ENCODE assay signal across 1 cellular context in the genomic region with DNA sequence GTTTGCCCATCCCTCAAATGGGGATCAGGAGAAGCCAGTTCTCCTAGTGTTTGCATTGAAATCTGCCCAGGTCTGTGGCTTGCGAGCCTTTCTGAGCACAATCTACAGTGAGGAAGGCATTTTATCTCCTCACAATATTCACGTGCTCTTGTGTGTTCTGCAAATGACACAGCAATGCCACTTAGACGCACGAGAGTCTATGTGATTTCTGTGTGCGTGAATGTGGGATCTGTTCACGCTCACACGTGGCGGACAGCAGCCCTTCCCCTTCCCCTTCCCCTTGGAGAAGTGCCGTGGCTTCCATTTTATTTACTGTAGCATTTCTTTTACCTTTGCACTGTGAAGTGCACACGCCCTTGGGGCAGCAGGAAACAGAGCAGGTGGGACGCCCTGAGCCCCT.
TF ChIP-seq lines count a peak whose summit lies in the region.

No MANE protein-coding gene starts in this region.

TF ChIP-seq in IMR-90, 13 proteins besides CTCF, POLR2A, EP300 and RAD21:
- TF ChIP-seq RCOR1 (IDR thresholded peaks at IDR 0.05; ENCODE audit: insufficient replicate concordance, low read length) (no peak), FOS (IDR thresholded peaks at IDR 0.05; ENCODE audit: low read depth, low read length) (no peak)
